In the genomic region with DNA sequence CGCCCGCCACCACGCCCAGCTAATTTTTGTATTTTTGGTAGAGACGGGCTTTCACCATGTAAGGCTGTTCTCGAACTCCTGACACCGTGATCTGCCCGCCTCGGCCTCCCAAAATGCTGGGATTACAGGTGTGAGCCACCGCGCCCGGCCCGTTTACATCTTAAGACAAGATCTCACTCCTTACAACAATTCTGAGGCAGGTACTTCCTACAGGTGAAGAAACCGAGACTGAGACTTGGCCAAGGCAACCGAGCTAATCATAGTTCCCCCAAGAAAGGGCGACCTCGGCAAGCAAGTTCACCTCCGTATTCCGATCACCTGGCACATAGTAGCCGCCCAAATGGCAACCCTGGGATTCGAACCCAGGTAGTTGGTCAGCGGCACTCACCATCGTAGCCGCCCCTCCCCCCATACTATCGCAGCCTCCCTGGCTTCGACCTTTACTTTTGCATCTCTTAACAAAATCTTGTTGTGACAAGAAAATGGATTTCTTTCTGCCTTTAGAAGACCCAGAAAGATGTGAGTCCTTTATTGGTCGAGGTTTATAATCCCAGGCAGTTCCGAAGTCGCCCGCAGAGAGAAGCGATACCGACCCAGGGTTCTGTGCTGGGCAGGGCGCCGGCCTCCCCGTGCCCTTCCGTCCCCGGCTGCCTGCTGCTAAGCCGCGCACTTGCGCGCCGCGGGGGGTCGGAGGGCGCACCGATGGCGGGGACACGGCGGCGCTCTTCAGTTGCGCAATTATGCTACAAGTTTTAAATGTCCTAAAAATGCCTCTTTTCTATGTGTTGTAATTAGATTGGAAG, we compare ENCODE assay signal across 8 cellular contexts. TPM values are rescaled to one million over a fixed set of nuclear protein-coding genes. Genes with fewer than 3 reads are reported as not detected.
DNase-seq lines count a peak whose midpoint lies in the region; ATAC-seq and TF ChIP-seq lines count a peak whose summit lies in the region.

No MANE protein-coding gene starts in this region.

- peaks cover 0 to 2% (median 0%) of the 10 kb centered on the region in 5 donors for H3K9me3 Mint-ChIP-seq in CD8-positive, alpha-beta memory T cell
- H3K9me3 Mint-ChIP-seq in neural progenitor cell: peaks cover 2% of the 10 kb centered on the region

- H3K4me3 ChIP-seq in CD8-positive, alpha-beta memory T cell (ENCODE audit: low read length): peak overlapping the region; percentile 63
- H3K4me3 ChIP-seq in OCI-LY1 (ENCODE audit: low read depth, low read length, poor library complexity, severe bottlenecking) (peak overlapping the region; percentile 68), endocrine pancreas (ENCODE audit: control insufficient read depth, insufficient read depth, low read length) (no peak overlapping the region), neural progenitor cell (peak overlapping the region; percentile 100)

- H3K27ac Mint-ChIP-seq in CD8-positive, alpha-beta memory T cell: peak overlapping the region in 6 of 8 donors; percentile 36 to 78 (median 67)
- no peak overlapping the region for H3K27ac Mint-ChIP-seq in neural progenitor cell

- peaks cover 6 to 17% of the 10 kb centered on the region in 2 donors for H3K27me3 Mint-ChIP-seq in CD8-positive, alpha-beta memory T cell
- peaks cover 44% of the 10 kb centered on the region for H3K27me3 Mint-ChIP-seq in neural progenitor cell (ENCODE audit: insufficient read depth, low read depth)

- H3K79me2 ChIP-seq in OCI-LY1 (ENCODE audit: insufficient read depth, low read length) (no peaks in the 10 kb centered on the region), neural progenitor cell (ENCODE audit: low read depth) (peaks cover 54% of the 10 kb centered on the region)

- H3K9ac ChIP-seq in OCI-LY1 (ENCODE audit: low read length): no peak overlapping the region; the same call in 1 of the 2 replicates
- H3K9ac ChIP-seq in endocrine pancreas (ENCODE audit: control insufficient read depth, insufficient read depth, low read length): peak overlapping the region; percentile 14
- H3K9ac ChIP-seq in neural progenitor cell: no peak overlapping the region

- peaks cover 9% of the 10 kb centered on the region for H3K27me3 ChIP-seq in CD8-positive, alpha-beta memory T cell (ENCODE audit: insufficient read depth, low read length, poor library complexity, severe bottlenecking)
- H3K27me3 ChIP-seq in OCI-LY1 (ENCODE audit: insufficient read depth, low read length): no peaks in the 10 kb centered on the region; the same call in 1 of the 2 replicates
- H3K27me3 ChIP-seq in endocrine pancreas (ENCODE audit: control insufficient read depth, insufficient read depth, low read length): no peaks in the 10 kb centered on the region
- no peaks in the 10 kb centered on the region for H3K27me3 ChIP-seq in neural progenitor cell

- H3K4me2 ChIP-seq in OCI-LY1 (ENCODE audit: low read length) (peak overlapping the region; percentile 81), neural progenitor cell (peak overlapping the region; percentile 100)

- POLR2A ChIA-PET in CD8-positive, alpha-beta memory T cell (lab: Charles Lee): interaction anchor here (1.0 kb wide), 1 partner anchor 59 kb away, joined by 3 read pairs; a partner anchor contains a TSS

- no peaks in the 10 kb centered on the region for H3K36me3 ChIP-seq in CD8-positive, alpha-beta memory T cell (ENCODE audit: insufficient read depth, low read length)
- no peaks in the 10 kb centered on the region for H3K36me3 ChIP-seq in OCI-LY1 (ENCODE audit: insufficient read depth, low read length)
- no peaks in the 10 kb centered on the region for H3K36me3 ChIP-seq in endocrine pancreas (ENCODE audit: control insufficient read depth, insufficient read depth, low read length)
- peaks cover 8% of the 10 kb centered on the region for H3K36me3 ChIP-seq in neural progenitor cell

- H4K20me1 ChIP-seq in OCI-LY1 (ENCODE audit: insufficient read depth, low read length): no peaks in the 10 kb centered on the region
- H4K20me1 ChIP-seq in neural progenitor cell (ENCODE audit: low read depth): peaks cover 48% of the 10 kb centered on the region

- H3K9me2 ChIP-seq in OCI-LY1 (ENCODE audit: low read depth, low read length): no peaks in the 10 kb centered on the region

- no peak for TF ChIP-seq CTCF in OCI-LY1 (IDR thresholded peaks at IDR 0.05; ENCODE audit: low read length)
- TF ChIP-seq CTCF in neural progenitor cell (IDR thresholded peaks at IDR 0.05): no peak

- H3K9me3 ChIP-seq in CD8-positive, alpha-beta memory T cell (ENCODE audit: low read length): no peaks in the 10 kb centered on the region
- H3K9me3 ChIP-seq in OCI-LY1 (ENCODE audit: low read length) (no peaks in the 10 kb centered on the region), endocrine pancreas (ENCODE audit: control insufficient read depth, low read length) (no peaks in the 10 kb centered on the region), neural progenitor cell (ENCODE audit: low read depth) (no peaks in the 10 kb centered on the region)

- H2AFZ ChIP-seq in OCI-LY1 (ENCODE audit: low read length): no peak overlapping the region
- no peak overlapping the region for H2AFZ ChIP-seq in neural progenitor cell (replicated peaks)

- peaks cover 28 to 39% (median 28%) of the 10 kb centered on the region in 3 donors for H3K4me1 Mint-ChIP-seq in CD8-positive, alpha-beta memory T cell
- peaks cover 26% of the 10 kb centered on the region for H3K4me1 Mint-ChIP-seq in neural progenitor cell

- peaks cover 0 to 6% (median 0%) of the 10 kb centered on the region in 3 donors for H3K36me3 Mint-ChIP-seq in CD8-positive, alpha-beta memory T cell
- H3K36me3 Mint-ChIP-seq in neural progenitor cell: peaks cover 2% of the 10 kb centered on the region

- H3K27ac ChIP-seq in CD8-positive, alpha-beta memory T cell (ENCODE audit: low read depth, low read length): no peak overlapping the region
- H3K27ac ChIP-seq in OCI-LY1 (ENCODE audit: low read depth, low read length, poor library complexity, severe bottlenecking): no peak overlapping the region
- no peak overlapping the region for H3K27ac ChIP-seq in neural progenitor cell

- CTCF ChIA-PET in CD8-positive, alpha-beta memory T cell (lab: Charles Lee): interaction anchor here (0.7 to 1.3 kb wide), 3 partner anchors 9 to 454 kb away, joined by 3 read pairs; no protein-coding TSS in a partner anchor

- H3F3A ChIP-seq in OCI-LY1 (ENCODE audit: insufficient read depth, low read length) (no peaks in the 10 kb centered on the region), neural progenitor cell (ENCODE audit: low read depth) (peaks cover 64% of the 10 kb centered on the region)

- no peak for DNase-seq in CD8-positive, alpha-beta memory T cell
- DNase-seq in neural progenitor cell (ENCODE audit: low spot score) (peak; percentile 66), middle frontal gyrus (ENCODE audit: extremely low spot score, low spot score) (no peak), SW 1271 (lab: John Stamatoyannopoulos, UW) (no peak)

- peaks cover 21% of the 10 kb centered on the region for H3K4me1 ChIP-seq in CD8-positive, alpha-beta memory T cell (ENCODE audit: insufficient read depth, low read length)
- H3K4me1 ChIP-seq in OCI-LY1 (ENCODE audit: insufficient read depth, low read length, severe bottlenecking) (peaks cover 44% of the 10 kb centered on the region), endocrine pancreas (ENCODE audit: control insufficient read depth, insufficient read depth, low read length) (peaks cover 5% of the 10 kb centered on the region), neural progenitor cell (peaks cover 24% of the 10 kb centered on the region)

- peak overlapping the region; percentile 94 to 97 (median 96) for H3K4me3 Mint-ChIP-seq in CD8-positive, alpha-beta memory T cell
- H3K4me3 Mint-ChIP-seq in neural progenitor cell: peak overlapping the region; percentile 90

- ATAC-seq in GM21515 (IDR thresholded peaks at IDR 0.05; ENCODE audit: unreplicated experiment): no peak
- ATAC-seq in HG03025 (IDR thresholded peaks at IDR 0.05; ENCODE audit: low FRiP score, unreplicated experiment): no peak

RNA-seq across cellular contexts. Expression of a gene that starts 1.1 kb away (rescaled TPM):
- total RNA-seq in CD8-positive, alpha-beta memory T cell: 1 to 10 TPM; 1.1 to 1.2 TPM
- polyA plus RNA-seq in CD8-positive, alpha-beta memory T cell: 0.06 TPM
- total RNA-seq in neural progenitor cell (ENCODE audit: low replicate concordance): 178 and 240 TPM in 2 replicates

RNA-seq across cellular contexts. Expression of a gene that starts 59.4 kb away (rescaled TPM):
- 1 to 10 TPM; 6.1 to 7.2 TPM for total RNA-seq in CD8-positive, alpha-beta memory T cell
- polyA plus RNA-seq in CD8-positive, alpha-beta memory T cell: 2.0 TPM
- total RNA-seq in neural progenitor cell (ENCODE audit: low replicate concordance): 15.0 and 22.0 TPM in 2 replicates

Comparison
In these comparisons a context has a peak if more than half of its experiments do, and no peak if none do; other contexts are left out.
1. RNA of a gene that starts 1.1 kb away (total RNA-seq): 178 to 240 TPM in neural progenitor cell; 1.1 to 1.2 TPM in CD8-positive, alpha-beta memory T cell; every median in the first group is over 10 times any median in the second.